9 cellular contexts compared by ENCODE assay signal in genomic region chr9:14768561-14769234, GRCh38. TPM values are rescaled to one million over a fixed set of nuclear protein-coding genes. Genes with fewer than 3 reads are reported as not detected.
A peak's percentile ranks its signal among the peaks of the same experiment; 100 is the strongest.
DNase-seq lines count a peak whose midpoint lies in the region; ATAC-seq and TF ChIP-seq lines count a peak whose summit lies in the region.
"Had no signal": no experiment of that assay in that cellular context is flagged by ENCODE, and none has a peak within 500 bp of the region (broad histone marks: within the 10 kb centered on the region; RNA-seq: fewer than 3 reads in every experiment).

No MANE protein-coding gene starts in this region.

- H3K4me2 ChIP-seq in OCI-LY7 (ENCODE audit: low read length) = no peak overlapping the region
- no peak overlapping the region for H3K4me2 ChIP-seq in mesendoderm (ENCODE audit: low read length)
- H3K4me2 ChIP-seq: BLaER1 had no signal

- H2BK120ac ChIP-seq in mesendoderm (ENCODE audit: low read depth, low read length) = no peak overlapping the region

- H3K4ac ChIP-seq in mesendoderm (ENCODE audit: low read depth, low read length) = no peak overlapping the region

- no peak overlapping the region for H2AFZ ChIP-seq in OCI-LY7 (ENCODE audit: low read length)

- no peaks in the 10 kb centered on the region for H3K79me2 ChIP-seq in OCI-LY7 (ENCODE audit: insufficient read depth, low read depth, low read length)
- H3K79me2 ChIP-seq in mesendoderm (ENCODE audit: control insufficient read depth, insufficient read depth, low read length) = no peaks in the 10 kb centered on the region

- DNase-seq in DMS79 treated with DMSO at 0.1 percent for 48 hours (lab: John Stamatoyannopoulos, UW) (peak; percentile 56), DMS79 (lab: John Stamatoyannopoulos, UW) (no peak), HT-29 (ENCODE audit: low spot score) (peak; percentile 67), OCI-LY7 (ENCODE audit: low spot score) (peak; percentile 52), mesendoderm (peak; percentile 75)
- no peak for DNase-seq in activated CD4-positive, alpha-beta memory T cell treated with anti-CD3 and anti-CD28 coated beads for 36 hours

- H2AK5ac ChIP-seq in mesendoderm (ENCODE audit: low read length) = no peak overlapping the region

- H3K9ac ChIP-seq in endocrine pancreas (ENCODE audit: control insufficient read depth, insufficient read depth, low read length) (no peak overlapping the region), mesendoderm (ENCODE audit: low read length) (peak overlapping the region; percentile 22)
- H3K9ac ChIP-seq: BLaER1 had no signal

- peak; percentile 87 for TF ChIP-seq CTCF in OCI-LY7 (conservative IDR thresholded peaks at IDR 0.05; ENCODE audit: low read length)

- H3K23ac ChIP-seq in mesendoderm (ENCODE audit: low read length) = no peak overlapping the region

- H2BK15ac ChIP-seq in mesendoderm (replicated peaks; ENCODE audit: low read depth) = no peak overlapping the region

- H4K5ac ChIP-seq in mesendoderm (ENCODE audit: low read length) = no peak overlapping the region

- no CpG with 5 or more reads among the region's 6 CpGs for WGBS in mesendoderm (ENCODE audit: extremely low coverage, insufficient coverage, low lambda C conversion rate)

- H3K27ac Mint-ChIP-seq in activated CD4-positive, alpha-beta memory T cell treated with anti-CD3 and anti-CD28 coated beads for 36 hours = no peak overlapping the region

- H4K8ac ChIP-seq in mesendoderm (ENCODE audit: low read depth, low read length) = no peak overlapping the region

- H3K4me3 ChIP-seq in OCI-LY7 (ENCODE audit: low read depth, low read length, poor library complexity, severe bottlenecking) (no peak overlapping the region), endocrine pancreas (ENCODE audit: control insufficient read depth, insufficient read depth, low read length) (peak overlapping the region; percentile 16), mesendoderm (ENCODE audit: low read length) (no peak overlapping the region)
- H3K4me3 ChIP-seq: BLaER1 had no signal

- H3K4me3 Mint-ChIP-seq in activated CD4-positive, alpha-beta memory T cell treated with anti-CD3 and anti-CD28 coated beads for 36 hours = no peak overlapping the region

- H3K36me3 ChIP-seq in OCI-LY7 (ENCODE audit: insufficient read depth, low read length) = no peaks in the 10 kb centered on the region
- no peaks in the 10 kb centered on the region for H3K36me3 ChIP-seq in endocrine pancreas (ENCODE audit: control insufficient read depth, insufficient read depth, low read length)
- no peaks in the 10 kb centered on the region for H3K36me3 ChIP-seq in mesendoderm (ENCODE audit: control insufficient read depth, insufficient read depth, low read length)
- H3K36me3 ChIP-seq: BLaER1 had no signal

- H3K56ac ChIP-seq in mesendoderm (ENCODE audit: low read length) = peak overlapping the region; percentile 42

- H3K27me3 ChIP-seq in endocrine pancreas (ENCODE audit: control insufficient read depth, insufficient read depth, low read length) (peaks cover 3% of the 10 kb centered on the region), mesendoderm (ENCODE audit: insufficient read depth, low read length, poor library complexity) (no peaks in the 10 kb centered on the region)
- H3K27me3 ChIP-seq: BLaER1 had no signal

- no peak overlapping the region for H3K18ac ChIP-seq in mesendoderm (ENCODE audit: low read length)

- no peaks in the 10 kb centered on the region for H3K79me1 ChIP-seq in mesendoderm (ENCODE audit: low read length)

- BruUV-seq in OCI-LY7 (replicated peaks; lab: Mats Ljungman, UMichigan) = no TSS peak

- H3K27ac ChIP-seq in OCI-LY7 (ENCODE audit: low read depth, low read length, poor library complexity, severe bottlenecking) = no peak overlapping the region
- H3K27ac ChIP-seq in mesendoderm (ENCODE audit: low read depth, low read length) = no peak overlapping the region
- H3K27ac ChIP-seq: BLaER1 had no signal

- H3K4me1 ChIP-seq in OCI-LY7 (ENCODE audit: insufficient read depth, low read length, poor library complexity, severe bottlenecking) (no peaks in the 10 kb centered on the region), endocrine pancreas (ENCODE audit: control insufficient read depth, insufficient read depth, low read length) (no peaks in the 10 kb centered on the region), mesendoderm (ENCODE audit: control insufficient read depth, low read depth, low read length) (no peaks in the 10 kb centered on the region)
- H3K4me1 ChIP-seq: BLaER1 had no signal

- H3K9me3 ChIP-seq in OCI-LY7 (ENCODE audit: low read length) = no peaks in the 10 kb centered on the region
- no peaks in the 10 kb centered on the region for H3K9me3 ChIP-seq in endocrine pancreas (ENCODE audit: control insufficient read depth, low read length)
- H3K9me3 ChIP-seq: BLaER1 had no signal

- H3K36me3 Mint-ChIP-seq in activated CD4-positive, alpha-beta memory T cell treated with anti-CD3 and anti-CD28 coated beads for 36 hours = no peaks in the 10 kb centered on the region

- no peak for ATAC-seq in GM21825 (IDR thresholded peaks at IDR 0.05; ENCODE audit: unreplicated experiment)

- no peaks in the 10 kb centered on the region for H4K20me1 ChIP-seq in OCI-LY7 (ENCODE audit: insufficient read depth, low read length)
- H4K20me1 ChIP-seq: BLaER1 had no signal

- peaks cover 12% of the 10 kb centered on the region for H3K27me3 Mint-ChIP-seq in activated CD4-positive, alpha-beta memory T cell treated with anti-CD3 and anti-CD28 coated beads for 36 hours

- no peaks in the 10 kb centered on the region for H3K4me1 Mint-ChIP-seq in activated CD4-positive, alpha-beta memory T cell treated with anti-CD3 and anti-CD28 coated beads for 36 hours (ENCODE audit: low read depth)

- POLR2A ChIA-PET in OCI-LY7 (lab: Charles Lee) = interaction anchor here (0.7 to 1.0 kb wide), 2 partner anchors 28 to 1856 kb away, joined by 3 read pairs; no protein-coding TSS in a partner anchor
- POLR2A ChIA-PET in activated CD4-positive, alpha-beta memory T cell treated with anti-CD3 and anti-CD28 coated beads for 36 hours (lab: Charles Lee) = no interaction called here

- H3K9me2 ChIP-seq in OCI-LY7 (ENCODE audit: insufficient read depth, low read length) = no peaks in the 10 kb centered on the region

- CTCF ChIA-PET in OCI-LY7 (lab: Charles Lee; ENCODE audit: unreplicated experiment) = no interaction called here
- CTCF ChIA-PET in activated CD4-positive, alpha-beta memory T cell treated with anti-CD3 and anti-CD28 coated beads for 36 hours (lab: Charles Lee) = interaction anchor here (0.7 to 2.9 kb wide), 15 partner anchors 8 to 627 kb away, joined by 3 to 50 read pairs (median 3); no protein-coding TSS in a partner anchor

- no peaks in the 10 kb centered on the region for H3K9me3 Mint-ChIP-seq in activated CD4-positive, alpha-beta memory T cell treated with anti-CD3 and anti-CD28 coated beads for 36 hours

- intact Hi-C loops in OCI-LY7 (cut with micrococcal nuclease; ENCODE audit: unreplicated experiment) = loop anchor here (1.0 to 2.0 kb wide), 2 partner anchors 152 to 304 kb away; no protein-coding TSS in a partner anchor
- intact Hi-C loops in activated CD4-positive, alpha-beta memory T cell treated with anti-CD3 and anti-CD28 coated beads for 36 hours (cut with micrococcal nuclease) = loop anchor here (1.0 to 10.0 kb wide), 4 partner anchors 152 to 1344 kb away; no protein-coding TSS in a partner anchor

- H2BK5ac ChIP-seq in mesendoderm (ENCODE audit: low read length) = peak overlapping the region; percentile 28

RNA-seq across cellular contexts. Expression of gene CER1, which starts 46.2 kb away (rescaled TPM):
- total RNA-seq in HT-29 (2014; rRNA removed; shearing (Covaris generic)) = not detected in 2 replicates
- total RNA-seq in OCI-LY7 (2014; rRNA removed; shearing (Covaris generic)) = 0.13 TPM in 1 of 2 replicates, not detected in the other
- not detected in 2 replicates for total RNA-seq in OCI-LY7 (2022)
- polyA plus RNA-seq in mesendoderm (2013, experiment 1 of 2) = 779 TPM
- polyA plus RNA-seq in mesendoderm (2013, experiment 2 of 2) = 727 TPM
- not detected for total RNA-seq in activated CD4-positive, alpha-beta memory T cell treated with anti-CD3 and anti-CD28 coated beads for 36 hours

Comparison
In these comparisons a context has a peak if more than half of its experiments do, and no peak if none do; other contexts are left out.
1. DNase-seq: peak in DMS79 treated with DMSO at 0.1 percent for 48 hours (single experiment), HT-29 (single experiment), OCI-LY7 (single experiment) and mesendoderm (single experiment); none in DMS79 (single experiment) and activated CD4-positive, alpha-beta memory T cell treated with anti-CD3 and anti-CD28 coated beads for 36 hours (single experiment).